In the genomic region with DNA sequence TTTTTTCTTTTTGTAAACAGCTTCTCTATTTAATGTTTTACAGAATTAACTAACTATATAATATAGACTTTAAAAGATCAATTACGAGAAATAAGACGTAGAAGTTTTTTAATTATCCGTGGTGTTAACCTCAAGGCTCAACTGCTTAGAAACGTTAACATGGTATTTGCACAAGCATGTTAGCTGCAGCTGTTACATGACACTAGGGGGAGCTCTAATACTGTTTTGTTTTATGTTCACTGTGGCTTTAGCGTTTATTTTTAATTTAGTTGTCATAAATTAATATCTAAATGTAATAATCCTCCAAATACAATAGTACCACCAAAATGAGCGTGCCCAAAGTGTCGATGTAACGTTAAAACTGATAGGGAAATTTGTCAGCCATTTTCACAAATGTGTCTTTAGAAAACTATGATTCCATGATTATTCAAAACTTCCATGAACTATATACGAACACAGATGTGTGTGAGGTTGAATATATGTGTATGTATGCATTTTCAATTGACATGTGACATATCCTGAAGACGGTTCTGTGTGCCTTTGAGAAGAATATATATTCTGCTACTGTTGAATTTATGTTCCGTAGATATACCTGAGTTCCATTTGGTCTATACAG, we compare ENCODE assay signal across 1 cellular context.
A peak's percentile ranks its signal among the peaks of the same experiment; 100 is the strongest.
TF ChIP-seq lines count a peak whose summit lies in the region.

No MANE protein-coding gene starts in this region.

TF ChIP-seq in K562, 482 proteins besides CTCF, POLR2A, EP300 and RAD21 (continued from another document):
- no peak for TF ChIP-seq ZNF121 (CRISPR knock-in tag; conservative IDR thresholded peaks at IDR 0.05)
- TF ChIP-seq ZNF354B (CRISPR knock-in tag; IDR thresholded peaks at IDR 0.05), result no peak
- no peak for TF ChIP-seq SRSF9 (IDR thresholded peaks at IDR 0.05; ENCODE audit: borderline replicate concordance, low read depth, low read length)
- TF ChIP-seq ZNF263 (CRISPR knock-in tag; IDR thresholded peaks at IDR 0.05; ENCODE audit: borderline replicate concordance), result no peak
- peak; percentile 42 for TF ChIP-seq SMC3 (conservative IDR thresholded peaks at IDR 0.05; ENCODE audit: insufficient read depth, low read depth, low read length)
- TF ChIP-seq RBM17 (IDR thresholded peaks at IDR 0.05; ENCODE audit: borderline replicate concordance, low read depth, low read length), result no peak
- TF ChIP-seq HDAC2 (IDR thresholded peaks at IDR 0.05), result no peak
- no peak for TF ChIP-seq ZNF134 (CRISPR knock-in tag; conservative IDR thresholded peaks at IDR 0.05)
- TF ChIP-seq ZC3H8 (IDR thresholded peaks at IDR 0.05), result no peak
- peak in 1 of 2 experiments; percentile 45; a peak in 1 of 4 replicates for TF ChIP-seq FOXA3 (CRISPR knock-in tag; conservative IDR thresholded peaks at IDR 0.05 in 1 of 2, IDR thresholded peaks at IDR 0.05 in 1 of 2)
- no peak for TF ChIP-seq POLR2H (tag; IDR thresholded peaks at IDR 0.05; ENCODE audit: low read depth)
- TF ChIP-seq, protein P1, sequence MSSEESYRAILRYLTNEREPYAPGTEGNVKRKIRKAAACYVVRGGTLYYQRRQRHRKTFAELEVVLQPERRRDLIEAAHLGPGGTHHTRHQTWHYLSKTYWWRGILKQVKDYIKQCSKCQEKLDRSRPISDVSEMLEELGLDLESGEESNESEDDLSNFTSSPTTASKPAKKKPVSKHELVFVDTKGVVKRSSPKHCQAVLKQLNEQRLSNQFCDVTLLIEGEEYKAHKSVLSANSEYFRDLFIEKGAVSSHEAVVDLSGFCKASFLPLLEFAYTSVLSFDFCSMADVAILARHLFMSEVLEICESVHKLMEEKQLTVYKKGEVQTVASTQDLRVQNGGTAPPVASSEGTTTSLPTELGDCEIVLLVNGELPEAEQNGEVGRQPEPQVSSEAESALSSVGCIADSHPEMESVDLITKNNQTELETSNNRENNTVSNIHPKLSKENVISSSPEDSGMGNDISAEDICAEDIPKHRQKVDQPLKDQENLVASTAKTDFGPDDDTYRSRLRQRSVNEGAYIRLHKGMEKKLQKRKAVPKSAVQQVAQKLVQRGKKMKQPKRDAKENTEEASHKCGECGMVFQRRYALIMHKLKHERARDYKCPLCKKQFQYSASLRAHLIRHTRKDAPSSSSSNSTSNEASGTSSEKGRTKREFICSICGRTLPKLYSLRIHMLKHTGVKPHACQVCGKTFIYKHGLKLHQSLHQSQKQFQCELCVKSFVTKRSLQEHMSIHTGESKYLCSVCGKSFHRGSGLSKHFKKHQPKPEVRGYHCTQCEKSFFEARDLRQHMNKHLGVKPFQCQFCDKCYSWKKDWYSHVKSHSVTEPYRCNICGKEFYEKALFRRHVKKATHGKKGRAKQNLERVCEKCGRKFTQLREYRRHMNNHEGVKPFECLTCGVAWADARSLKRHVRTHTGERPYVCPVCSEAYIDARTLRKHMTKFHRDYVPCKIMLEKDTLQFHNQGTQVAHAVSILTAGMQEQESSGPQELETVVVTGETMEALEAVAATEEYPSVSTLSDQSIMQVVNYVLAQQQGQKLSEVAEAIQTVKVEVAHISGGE (CRISPR knock-in tag; IDR thresholded peaks at IDR 0.05), result no peak
- no peak for TF ChIP-seq FOXK2 (conservative IDR thresholded peaks at IDR 0.05 in 1 of 2, IDR thresholded peaks at IDR 0.05 in 1 of 2; ENCODE audit: low read depth in 2 of 2)
- no peak for TF ChIP-seq ZNF644 (tag; IDR thresholded peaks at IDR 0.05; ENCODE audit: low read depth)
- no peak for TF ChIP-seq LARP7 (IDR thresholded peaks at IDR 0.05)
- no peak for TF ChIP-seq SAFB (IDR thresholded peaks at IDR 0.05; ENCODE audit: borderline replicate concordance, low read depth, low read length)
- no peak for TF ChIP-seq SMAD1 (IDR thresholded peaks at IDR 0.05; ENCODE audit: low read depth, low read length, partially characterized antibody)
- no peak for TF ChIP-seq RBM25 (IDR thresholded peaks at IDR 0.05; ENCODE audit: low read depth, low read length, severe bottlenecking)
